In genomic region chr15:71329509-71330260, GRCh38 we compare ENCODE assay signal across 13 cellular contexts.
DNase-seq lines count a peak whose midpoint lies in the region; ATAC-seq and TF ChIP-seq lines count a peak whose summit lies in the region.
"Had no signal": no experiment of that assay in that cellular context is flagged by ENCODE, and none has a peak within 500 bp of the region (broad histone marks: within the 10 kb centered on the region; RNA-seq: fewer than 3 reads in every experiment).

No MANE protein-coding gene starts in this region.

- no peak for ATAC-seq in GM18502 (IDR thresholded peaks at IDR 0.05; ENCODE audit: poor library complexity, unreplicated experiment)
- ATAC-seq: activated T-cell treated with anti-CD3 and anti-CD28 coated beads, Interleukin-2, amount 50 U/mL, for 4 hours; naive thymus-derived CD8-positive, alpha-beta T cell had no signal

- POLR2A ChIA-PET in activated CD4-positive, alpha-beta T cell treated with anti-CD3 and anti-CD28 coated beads, Interleukin-2, amount 10 ng/mL, durations not matched to agents 7 days and 5 days (lab: Charles Lee) = no interaction called here

- peak; percentile 50 for DNase-seq in HFFc6
- DNase-seq in cardiac fibroblast (ENCODE audit: low read depth in 2 of 2) = peak; percentile 24 to 60
- peak; percentile 66 for DNase-seq in kidney epithelial cell (ENCODE audit: low read depth)
- DNase-seq in NCI-H128 (lab: John Stamatoyannopoulos, UW; ENCODE audit: unreplicated experiment) = no peak
- no peak for DNase-seq in activated CD4-positive, alpha-beta T cell treated with anti-CD3 and anti-CD28 coated beads, Interleukin-2, amount 10 ng/mL, durations not matched to agents 7 days and 5 days
- DNase-seq in NK-92 (lab: John Stamatoyannopoulos, UW; ENCODE audit: unreplicated experiment) = no peak
- DNase-seq: activated T-cell treated with anti-CD3 and anti-CD28 coated beads, Interleukin-2, amount 50 U/mL, for 4 hours; effector CD8-positive, alpha-beta T cell; naive thymus-derived CD8-positive, alpha-beta T cell; NCI-H2171 had no signal

- peaks cover 18% of the 10 kb centered on the region for H3K36me3 Mint-ChIP-seq in HFFc6 (ENCODE audit: low read depth)
- no peaks in the 10 kb centered on the region for H3K36me3 Mint-ChIP-seq in activated CD4-positive, alpha-beta T cell treated with anti-CD3 and anti-CD28 coated beads, Interleukin-2, amount 10 ng/mL, durations not matched to agents 7 days and 5 days (ENCODE audit: low read depth)
- H3K36me3 Mint-ChIP-seq: naive thymus-derived CD8-positive, alpha-beta T cell had no signal

- no peaks in the 10 kb centered on the region for H3K36me3 ChIP-seq in kidney epithelial cell (ENCODE audit: control insufficient read depth, insufficient read depth, low read length)
- no peaks in the 10 kb centered on the region for H3K36me3 ChIP-seq in stomach smooth muscle (ENCODE audit: control insufficient read depth in 2 of 2, insufficient read depth in 2 of 2, low read length in 2 of 2)

- CTCF ChIA-PET in activated CD4-positive, alpha-beta T cell treated with anti-CD3 and anti-CD28 coated beads, Interleukin-2, amount 10 ng/mL, durations not matched to agents 7 days and 5 days (lab: Charles Lee) = interaction anchor here (0.6 to 0.9 kb wide), 2 partner anchors 181 to 187 kb away, joined by 3 to 4 read pairs; no protein-coding TSS in a partner anchor

- H3K27ac ChIP-seq in stomach smooth muscle (ENCODE audit: low read length) = peak overlapping the region; percentile 76

- peaks cover 42% of the 10 kb centered on the region for H3K4me1 ChIP-seq in stomach smooth muscle (ENCODE audit: control insufficient read depth, insufficient read depth, low read length)

- H3K4me3 ChIP-seq in cardiac fibroblast (replicated peaks in 1 of 2; ENCODE audit: low read depth in 2 of 2, low read length in 2 of 2) = no peak overlapping the region
- H3K4me3 ChIP-seq in kidney epithelial cell (ENCODE audit: low read depth, low read length) = no peak overlapping the region
- H3K4me3 ChIP-seq in stomach smooth muscle (ENCODE audit: low read length in 2 of 2) = peak overlapping the region in 1 of 2 donors; percentile 40

- H3K4me3 Mint-ChIP-seq in HFFc6 = no peak overlapping the region
- H3K4me3 Mint-ChIP-seq in activated CD4-positive, alpha-beta T cell treated with anti-CD3 and anti-CD28 coated beads, Interleukin-2, amount 10 ng/mL, durations not matched to agents 7 days and 5 days = no peak overlapping the region
- H3K4me3 Mint-ChIP-seq: activated T-cell treated with anti-CD3 and anti-CD28 coated beads, Interleukin-2, amount 50 U/mL, for 4 hours; naive thymus-derived CD8-positive, alpha-beta T cell; T-helper 1 cell treated with Interleukin-12 subunit alpha and Interleukin-12 subunit beta and Interleukin-4 antibody, amounts not matched to agents 30 μg/mL and 1 μg/mL, for 36 hours had no signal

- H3K27me3 Mint-ChIP-seq in HFFc6 (ENCODE audit: insufficient read depth) = no peaks in the 10 kb centered on the region; the same call in 1 of the 2 replicates
- H3K27me3 Mint-ChIP-seq in activated CD4-positive, alpha-beta T cell treated with anti-CD3 and anti-CD28 coated beads, Interleukin-2, amount 10 ng/mL, durations not matched to agents 7 days and 5 days = peaks cover 2% of the 10 kb centered on the region

- H3K4me1 Mint-ChIP-seq in HFFc6 (ENCODE audit: low read depth) = peaks cover 91% of the 10 kb centered on the region
- peaks cover 9% of the 10 kb centered on the region for H3K4me1 Mint-ChIP-seq in activated CD4-positive, alpha-beta T cell treated with anti-CD3 and anti-CD28 coated beads, Interleukin-2, amount 10 ng/mL, durations not matched to agents 7 days and 5 days
- H3K4me1 Mint-ChIP-seq: naive thymus-derived CD8-positive, alpha-beta T cell had no signal

- H3K9ac ChIP-seq in stomach smooth muscle (ENCODE audit: low read length in 2 of 2) = no peak overlapping the region

- H3K27me3 ChIP-seq in kidney epithelial cell (ENCODE audit: control insufficient read depth, insufficient read depth, low read length) (no peaks in the 10 kb centered on the region), stomach smooth muscle (ENCODE audit: control insufficient read depth in 1 of 2, insufficient read depth in 2 of 2, low read length in 2 of 2) (no peaks in the 10 kb centered on the region)

- H3K9me3 ChIP-seq in stomach smooth muscle (ENCODE audit: control insufficient read depth in 2 of 2, low read length in 2 of 2) = no peaks in the 10 kb centered on the region

- H3K9me3 Mint-ChIP-seq in HFFc6 = no peaks in the 10 kb centered on the region
- no peaks in the 10 kb centered on the region for H3K9me3 Mint-ChIP-seq in activated CD4-positive, alpha-beta T cell treated with anti-CD3 and anti-CD28 coated beads, Interleukin-2, amount 10 ng/mL, durations not matched to agents 7 days and 5 days
- H3K9me3 Mint-ChIP-seq: activated T-cell treated with anti-CD3 and anti-CD28 coated beads, Interleukin-2, amount 50 U/mL, for 4 hours; T-helper 1 cell treated with Interleukin-12 subunit alpha and Interleukin-12 subunit beta and Interleukin-4 antibody, amounts not matched to agents 30 μg/mL and 1 μg/mL, for 36 hours had no signal

- TF ChIP-seq CTCF in HFFc6 (IDR thresholded peaks at IDR 0.05) (no peak), cardiac fibroblast (IDR thresholded peaks at IDR 0.05; ENCODE audit: low read depth, low read length) (no peak), kidney epithelial cell (IDR thresholded peaks at IDR 0.05; ENCODE audit: insufficient read depth, low read length, poor library complexity, severe bottlenecking) (no peak)

- no peak overlapping the region for H3K27ac Mint-ChIP-seq in HFFc6
- H3K27ac Mint-ChIP-seq in activated CD4-positive, alpha-beta T cell treated with anti-CD3 and anti-CD28 coated beads, Interleukin-2, amount 10 ng/mL, durations not matched to agents 7 days and 5 days = no peak overlapping the region
- H3K27ac Mint-ChIP-seq: naive thymus-derived CD8-positive, alpha-beta T cell; T-helper 1 cell treated with Interleukin-12 subunit alpha and Interleukin-12 subunit beta and Interleukin-4 antibody, amounts not matched to agents 30 μg/mL and 1 μg/mL, for 36 hours had no signal

Comparison
In these comparisons a context has a peak if more than half of its experiments do, and no peak if none do; other contexts are left out.
1. DNase-seq: peak in HFFc6 (single experiment), cardiac fibroblast (2 of 2) and kidney epithelial cell (single experiment); none in NCI-H128 (single experiment), activated CD4-positive, alpha-beta T cell treated with anti-CD3 and anti-CD28 coated beads, Interleukin-2, amount 10 ng/mL, durations not matched to agents 7 days and 5 days (single experiment) and NK-92 (single experiment).